Comparison of ENCODE assay signal across 1 cellular context in the genomic region with DNA sequence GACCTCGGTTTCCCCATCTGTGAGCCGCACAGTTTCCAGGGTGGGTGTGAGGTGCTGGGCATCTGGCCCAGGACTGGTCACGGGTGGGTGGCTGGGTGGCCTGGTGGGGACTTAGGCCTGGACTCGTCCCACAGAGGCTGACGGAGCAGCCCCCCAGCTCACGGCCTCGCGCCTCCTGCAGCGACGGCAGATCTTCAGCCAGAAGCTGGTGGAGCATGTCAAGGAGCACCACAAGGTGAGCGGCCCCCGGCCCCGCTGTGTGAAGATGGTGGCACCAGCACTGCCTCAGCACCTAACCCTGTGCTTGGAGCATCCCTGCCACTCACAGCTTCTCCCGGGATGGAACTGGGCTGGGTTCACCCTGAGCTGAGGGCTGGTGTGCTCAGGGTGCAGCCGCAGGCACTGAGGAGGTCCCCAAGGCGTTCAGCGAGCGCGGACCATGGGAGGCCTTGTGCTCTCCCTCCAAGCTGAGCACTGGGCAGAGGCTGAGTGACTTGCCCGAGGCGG.
TF ChIP-seq lines count a peak whose summit lies in the region.

No MANE protein-coding gene starts in this region.

TF ChIP-seq in GM23338, 12 proteins besides CTCF, POLR2A, EP300 and RAD21:
- TF ChIP-seq STAT1 (IDR thresholded peaks at IDR 0.05; ENCODE audit: unreplicated experiment) (no peak), CREB1 (CRISPR knock-in tag; IDR thresholded peaks at IDR 0.05; ENCODE audit: low read depth) (no peak), ZNF331 (CRISPR knock-in tag; IDR thresholded peaks at IDR 0.05; ENCODE audit: low read depth) (no peak), JUNB (IDR thresholded peaks at IDR 0.05; ENCODE audit: unreplicated experiment) (no peak), NANOG (IDR thresholded peaks at IDR 0.05; ENCODE audit: borderline replicate concordance) (no peak)
- TF ChIP-seq, protein P1, sequence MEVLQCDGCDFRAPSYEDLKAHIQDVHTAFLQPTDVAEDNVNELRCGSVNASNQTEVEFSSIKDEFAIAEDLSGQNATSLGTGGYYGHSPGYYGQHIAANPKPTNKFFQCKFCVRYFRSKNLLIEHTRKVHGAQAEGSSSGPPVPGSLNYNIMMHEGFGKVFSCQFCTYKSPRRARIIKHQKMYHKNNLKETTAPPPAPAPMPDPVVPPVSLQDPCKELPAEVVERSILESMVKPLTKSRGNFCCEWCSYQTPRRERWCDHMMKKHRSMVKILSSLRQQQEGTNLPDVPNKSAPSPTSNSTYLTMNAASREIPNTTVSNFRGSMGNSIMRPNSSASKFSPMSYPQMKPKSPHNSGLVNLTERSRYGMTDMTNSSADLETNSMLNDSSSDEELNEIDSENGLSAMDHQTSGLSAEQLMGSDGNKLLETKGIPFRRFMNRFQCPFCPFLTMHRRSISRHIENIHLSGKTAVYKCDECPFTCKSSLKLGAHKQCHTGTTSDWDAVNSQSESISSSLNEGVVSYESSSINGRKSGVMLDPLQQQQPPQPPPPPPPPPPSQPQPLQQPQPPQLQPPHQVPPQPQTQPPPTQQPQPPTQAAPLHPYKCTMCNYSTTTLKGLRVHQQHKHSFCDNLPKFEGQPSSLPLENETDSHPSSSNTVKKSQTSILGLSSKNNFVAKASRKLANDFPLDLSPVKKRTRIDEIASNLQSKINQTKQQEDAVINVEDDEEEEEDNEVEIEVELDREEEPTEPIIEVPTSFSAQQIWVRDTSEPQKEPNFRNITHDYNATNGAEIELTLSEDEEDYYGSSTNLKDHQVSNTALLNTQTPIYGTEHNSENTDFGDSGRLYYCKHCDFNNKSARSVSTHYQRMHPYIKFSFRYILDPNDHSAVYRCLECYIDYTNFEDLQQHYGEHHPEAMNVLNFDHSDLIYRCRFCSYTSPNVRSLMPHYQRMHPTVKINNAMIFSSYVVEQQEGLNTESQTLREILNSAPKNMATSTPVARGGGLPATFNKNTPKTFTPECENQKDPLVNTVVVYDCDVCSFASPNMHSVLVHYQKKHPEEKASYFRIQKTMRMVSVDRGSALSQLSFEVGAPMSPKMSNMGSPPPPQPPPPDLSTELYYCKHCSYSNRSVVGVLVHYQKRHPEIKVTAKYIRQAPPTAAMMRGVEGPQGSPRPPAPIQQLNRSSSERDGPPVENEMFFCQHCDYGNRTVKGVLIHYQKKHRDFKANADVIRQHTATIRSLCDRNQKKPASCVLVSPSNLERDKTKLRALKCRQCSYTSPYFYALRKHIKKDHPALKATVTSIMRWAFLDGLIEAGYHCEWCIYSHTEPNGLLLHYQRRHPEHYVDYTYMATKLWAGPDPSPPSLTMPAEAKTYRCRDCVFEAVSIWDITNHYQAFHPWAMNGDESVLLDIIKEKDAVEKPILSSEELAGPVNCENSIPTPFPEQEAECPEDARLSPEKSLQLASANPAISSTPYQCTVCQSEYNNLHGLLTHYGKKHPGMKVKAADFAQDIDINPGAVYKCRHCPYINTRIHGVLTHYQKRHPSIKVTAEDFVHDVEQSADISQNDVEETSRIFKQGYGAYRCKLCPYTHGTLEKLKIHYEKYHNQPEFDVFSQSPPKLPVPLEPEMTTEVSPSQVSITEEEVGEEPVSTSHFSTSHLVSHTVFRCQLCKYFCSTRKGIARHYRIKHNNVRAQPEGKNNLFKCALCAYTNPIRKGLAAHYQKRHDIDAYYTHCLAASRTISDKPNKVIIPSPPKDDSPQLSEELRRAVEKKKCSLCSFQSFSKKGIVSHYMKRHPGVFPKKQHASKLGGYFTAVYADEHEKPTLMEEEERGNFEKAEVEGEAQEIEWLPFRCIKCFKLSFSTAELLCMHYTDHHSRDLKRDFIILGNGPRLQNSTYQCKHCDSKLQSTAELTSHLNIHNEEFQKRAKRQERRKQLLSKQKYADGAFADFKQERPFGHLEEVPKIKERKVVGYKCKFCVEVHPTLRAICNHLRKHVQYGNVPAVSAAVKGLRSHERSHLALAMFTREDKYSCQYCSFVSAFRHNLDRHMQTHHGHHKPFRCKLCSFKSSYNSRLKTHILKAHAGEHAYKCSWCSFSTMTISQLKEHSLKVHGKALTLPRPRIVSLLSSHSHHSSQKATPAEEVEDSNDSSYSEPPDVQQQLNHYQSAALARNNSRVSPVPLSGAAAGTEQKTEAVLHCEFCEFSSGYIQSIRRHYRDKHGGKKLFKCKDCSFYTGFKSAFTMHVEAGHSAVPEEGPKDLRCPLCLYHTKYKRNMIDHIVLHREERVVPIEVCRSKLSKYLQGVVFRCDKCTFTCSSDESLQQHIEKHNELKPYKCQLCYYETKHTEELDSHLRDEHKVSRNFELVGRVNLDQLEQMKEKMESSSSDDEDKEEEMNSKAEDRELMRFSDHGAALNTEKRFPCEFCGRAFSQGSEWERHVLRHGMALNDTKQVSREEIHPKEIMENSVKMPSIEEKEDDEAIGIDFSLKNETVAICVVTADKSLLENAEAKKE (CRISPR knock-in tag; IDR thresholded peaks at IDR 0.05) = no peak
- TF ChIP-seq, protein P2, sequence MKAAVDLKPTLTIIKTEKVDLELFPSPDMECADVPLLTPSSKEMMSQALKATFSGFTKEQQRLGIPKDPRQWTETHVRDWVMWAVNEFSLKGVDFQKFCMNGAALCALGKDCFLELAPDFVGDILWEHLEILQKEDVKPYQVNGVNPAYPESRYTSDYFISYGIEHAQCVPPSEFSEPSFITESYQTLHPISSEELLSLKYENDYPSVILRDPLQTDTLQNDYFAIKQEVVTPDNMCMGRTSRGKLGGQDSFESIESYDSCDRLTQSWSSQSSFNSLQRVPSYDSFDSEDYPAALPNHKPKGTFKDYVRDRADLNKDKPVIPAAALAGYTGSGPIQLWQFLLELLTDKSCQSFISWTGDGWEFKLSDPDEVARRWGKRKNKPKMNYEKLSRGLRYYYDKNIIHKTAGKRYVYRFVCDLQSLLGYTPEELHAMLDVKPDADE (IDR thresholded peaks at IDR 0.05) = no peak
- TF ChIP-seq, protein P3, sequence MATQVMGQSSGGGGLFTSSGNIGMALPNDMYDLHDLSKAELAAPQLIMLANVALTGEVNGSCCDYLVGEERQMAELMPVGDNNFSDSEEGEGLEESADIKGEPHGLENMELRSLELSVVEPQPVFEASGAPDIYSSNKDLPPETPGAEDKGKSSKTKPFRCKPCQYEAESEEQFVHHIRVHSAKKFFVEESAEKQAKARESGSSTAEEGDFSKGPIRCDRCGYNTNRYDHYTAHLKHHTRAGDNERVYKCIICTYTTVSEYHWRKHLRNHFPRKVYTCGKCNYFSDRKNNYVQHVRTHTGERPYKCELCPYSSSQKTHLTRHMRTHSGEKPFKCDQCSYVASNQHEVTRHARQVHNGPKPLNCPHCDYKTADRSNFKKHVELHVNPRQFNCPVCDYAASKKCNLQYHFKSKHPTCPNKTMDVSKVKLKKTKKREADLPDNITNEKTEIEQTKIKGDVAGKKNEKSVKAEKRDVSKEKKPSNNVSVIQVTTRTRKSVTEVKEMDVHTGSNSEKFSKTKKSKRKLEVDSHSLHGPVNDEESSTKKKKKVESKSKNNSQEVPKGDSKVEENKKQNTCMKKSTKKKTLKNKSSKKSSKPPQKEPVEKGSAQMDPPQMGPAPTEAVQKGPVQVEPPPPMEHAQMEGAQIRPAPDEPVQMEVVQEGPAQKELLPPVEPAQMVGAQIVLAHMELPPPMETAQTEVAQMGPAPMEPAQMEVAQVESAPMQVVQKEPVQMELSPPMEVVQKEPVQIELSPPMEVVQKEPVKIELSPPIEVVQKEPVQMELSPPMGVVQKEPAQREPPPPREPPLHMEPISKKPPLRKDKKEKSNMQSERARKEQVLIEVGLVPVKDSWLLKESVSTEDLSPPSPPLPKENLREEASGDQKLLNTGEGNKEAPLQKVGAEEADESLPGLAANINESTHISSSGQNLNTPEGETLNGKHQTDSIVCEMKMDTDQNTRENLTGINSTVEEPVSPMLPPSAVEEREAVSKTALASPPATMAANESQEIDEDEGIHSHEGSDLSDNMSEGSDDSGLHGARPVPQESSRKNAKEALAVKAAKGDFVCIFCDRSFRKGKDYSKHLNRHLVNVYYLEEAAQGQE (IDR thresholded peaks at IDR 0.05; ENCODE audit: unreplicated experiment) = no peak
